Comparison of ENCODE assay signal across 9 cellular contexts in the genomic region with DNA sequence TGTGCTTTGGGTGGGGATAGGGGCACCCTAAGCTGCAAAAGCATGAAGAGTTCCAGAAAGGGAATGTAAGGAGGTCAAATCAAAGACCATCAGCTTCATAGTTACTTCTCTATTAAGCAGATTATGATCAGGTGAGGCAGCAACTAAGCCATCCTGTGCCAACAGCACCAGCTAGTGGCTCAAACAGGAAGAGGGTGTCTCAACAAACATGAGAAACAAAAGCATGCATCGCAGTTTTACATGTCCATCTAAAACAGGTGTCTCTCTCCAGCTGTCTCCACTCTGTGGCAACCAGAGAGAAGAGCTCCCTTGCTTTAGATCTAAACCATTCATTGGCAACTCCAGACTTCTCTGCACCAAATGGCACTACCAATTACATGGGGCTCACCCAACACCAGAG. TPM values are rescaled to one million over a fixed set of nuclear protein-coding genes. Genes with fewer than 3 reads are reported as not detected.
DNase-seq lines count a peak whose midpoint lies in the region; ATAC-seq and TF ChIP-seq lines count a peak whose summit lies in the region.
"Had no signal": no experiment of that assay in that cellular context is flagged by ENCODE, and none has a peak within 500 bp of the region (broad histone marks: within the 10 kb centered on the region; RNA-seq: fewer than 3 reads in every experiment).

No MANE protein-coding gene starts in this region.

- H2AFZ ChIP-seq in Karpas-422 (ENCODE audit: low read length): no peak overlapping the region

- no peak overlapping the region for H3K4me3 ChIP-seq in Karpas-422 (ENCODE audit: low read length)

- peak; percentile 15 for DNase-seq in DMS 273 (lab: John Stamatoyannopoulos, UW; ENCODE audit: unreplicated experiment)
- DNase-seq in DMS 273 treated with DMSO at 0.1 percent for 48 hours (lab: John Stamatoyannopoulos, UW): no peak
- DNase-seq in Karpas-422: peak; percentile 68
- DNase-seq in chondrocyte (ENCODE audit: low spot score): no peak
- no peak for DNase-seq in HPDE6-E6E7 (ENCODE audit: extremely low spot score)
- no peak for DNase-seq in germinal center (ENCODE audit: low spot score)
- DNase-seq: activated CD8-positive, alpha-beta memory T cell treated with anti-CD3 and anti-CD28 coated beads, Interleukin-2, amount 50 U/mL, for 4 hours had no signal

- H3K79me2 ChIP-seq in Karpas-422 (ENCODE audit: low read length): no peaks in the 10 kb centered on the region

- H3K36me3 ChIP-seq in Karpas-422 (ENCODE audit: insufficient read depth, low read length): no peaks in the 10 kb centered on the region

- TF ChIP-seq CTCF in chondrocyte (IDR thresholded peaks at IDR 0.05) (peak; percentile 73), nephron (IDR thresholded peaks at IDR 0.05; ENCODE audit: unreplicated experiment in 3 of 3) (peak in 2 of 3 experiments; percentile 10 to 14)

- no peaks in the 10 kb centered on the region for H3K27me3 Mint-ChIP-seq in chondrocyte (ENCODE audit: low read depth)
- no peaks in the 10 kb centered on the region for H3K27me3 Mint-ChIP-seq in nephron (ENCODE audit: low read depth)

- H3K9me3 Mint-ChIP-seq in chondrocyte (ENCODE audit: low read depth): no peaks in the 10 kb centered on the region
- H3K9me3 Mint-ChIP-seq in nephron: peaks cover 3% of the 10 kb centered on the region

- H3K4me1 Mint-ChIP-seq in chondrocyte (ENCODE audit: low read depth) (peaks cover 94% of the 10 kb centered on the region), nephron (peaks cover 56% of the 10 kb centered on the region)

- no peaks in the 10 kb centered on the region for H4K20me1 ChIP-seq in Karpas-422 (ENCODE audit: insufficient read depth, low read depth, low read length)

- H3K27ac Mint-ChIP-seq in chondrocyte (ENCODE audit: unreplicated experiment): peak overlapping the region; percentile 64
- peak overlapping the region in 1 of 3 experiments; percentile 47 for H3K27ac Mint-ChIP-seq in nephron

- H3K27ac ChIP-seq in Karpas-422 (ENCODE audit: low read length): no peak overlapping the region

- no peak overlapping the region for H3K4me2 ChIP-seq in Karpas-422 (ENCODE audit: low read depth, low read length, poor library complexity, severe bottlenecking)

- peaks cover 9% of the 10 kb centered on the region for H3K9me3 ChIP-seq in Karpas-422 (ENCODE audit: low read length)

- H3K4me1 ChIP-seq in Karpas-422 (ENCODE audit: low read length): no peaks in the 10 kb centered on the region

- H3K36me3 Mint-ChIP-seq in chondrocyte (ENCODE audit: low read depth): peaks cover 44% of the 10 kb centered on the region
- H3K36me3 Mint-ChIP-seq in nephron (ENCODE audit: low read depth): peaks cover 28% of the 10 kb centered on the region

- H3K4me3 Mint-ChIP-seq in chondrocyte (ENCODE audit: unreplicated experiment) (no peak overlapping the region), nephron (no peak overlapping the region)

- H3K9me2 ChIP-seq in Karpas-422 (replicated peaks; ENCODE audit: insufficient read depth, low read length): no peaks in the 10 kb centered on the region

- no peaks in the 10 kb centered on the region; the same call in 1 of the 2 replicates for H3K27me3 ChIP-seq in Karpas-422 (ENCODE audit: low read length)

- ATAC-seq in HG03457 (IDR thresholded peaks at IDR 0.05; ENCODE audit: unreplicated experiment): no peak

- no peak overlapping the region for H3K9ac ChIP-seq in Karpas-422 (ENCODE audit: low read length)

RNA-seq across cellular contexts. Expression of a gene that starts 52.9 kb away (rescaled TPM):
- total RNA-seq in Karpas-422 (2014; rRNA removed; shearing (Covaris generic); ENCODE audit: low replicate concordance): 1.1 TPM in 1 of 2 replicates, not detected in the other
- total RNA-seq in chondrocyte: 808 to 1,105 TPM (median 1,102 TPM) in 3 replicates

Comparison
In these comparisons a context has a peak if more than half of its experiments do, and no peak if none do; other contexts are left out.
1. DNase-seq: peak in DMS 273 (single experiment) and Karpas-422 (single experiment); none in DMS 273 treated with DMSO at 0.1 percent for 48 hours (single experiment), chondrocyte (single experiment), HPDE6-E6E7 (single experiment) and germinal center (single experiment).
2. RNA of a gene that starts 52.9 kb away (total RNA-seq): 808 to 1,105 TPM in chondrocyte; 1.1 TPM in Karpas-422; every median in the first group is over 100 times any median in the second.